ENCODE assay signal across 26 cellular contexts in genomic region chr13:78258304-78258703, GRCh38.
"Had no signal": no experiment of that assay in that cellular context is flagged by ENCODE, and none has a peak within 500 bp of the region (broad histone marks: within the 10 kb centered on the region; RNA-seq: fewer than 3 reads in every experiment).

No MANE protein-coding gene starts in this region.

- H3K27me3 ChIP-seq: ascending aorta, breast epithelium had no signal

- ATAC-seq: activated CD8-positive, alpha-beta memory T cell treated with anti-CD3 and anti-CD28 coated beads, Interleukin-2, amount 10 ng/mL, durations not matched to agents 7 days and 5 days; K562; Right ventricle myocardium inferior had no signal

- H3K27ac ChIP-seq: ascending aorta, breast epithelium, PC-9, RWPE1, VCaP had no signal

- H3K9me3 ChIP-seq: ascending aorta, breast epithelium had no signal

- H3K36me3 ChIP-seq: ascending aorta, breast epithelium had no signal

- H3K4me1 ChIP-seq: ascending aorta, breast epithelium had no signal

- H3K4me2 ChIP-seq: PC-9 had no signal

- DNase-seq: activated CD4-positive, alpha-beta memory T cell treated with anti-CD3 and anti-CD28 coated beads, Interleukin-2, amount 10 ng/mL, durations not matched to agents 7 days and 5 days; activated CD4-positive, alpha-beta T cell treated with anti-CD3 and anti-CD28 coated beads for 1 hour; activated CD4-positive, alpha-beta T cell treated with anti-CD3 and anti-CD28 coated beads for 48 hours; activated CD4-positive, CD25-positive, alpha-beta regulatory T cell; activated CD8-positive, alpha-beta memory T cell treated with anti-CD3 and anti-CD28 coated beads for 24 hours; activated CD8-positive, alpha-beta memory T cell treated with anti-CD3 and anti-CD28 coated beads, Interleukin-2, amount 10 ng/mL, durations not matched to agents 7 days and 5 days; activated CD8-positive, alpha-beta memory T cell treated with anti-CD3 and anti-CD28 coated beads, Interleukin-2, amount 50 U/mL, for 48 hours; activated gamma-delta T cell; activated naive CD4-positive, alpha-beta T cell treated with Interleukin-2 at 50 U/mL for 16 hours; activated naive CD8-positive, alpha-beta T cell treated with anti-CD3 and anti-CD28 coated beads, Interleukin-2, amount 10 ng/mL, durations not matched to agents 7 days and 5 days; amygdala; NCI-H1105; NCI-H1417 treated with DMSO at 0.1 percent for 48 hours; NCI-H187 treated with DMSO at 0.1 percent for 48 hours; NCI-H524 treated with DMSO at 0.1 percent for 48 hours; PC-9; SW 1271; T-helper 1 cell; T-helper 2 cell; T-helper 9 cell had no signal

- H3K4me3 ChIP-seq: ascending aorta, breast epithelium, K562, PC-9 had no signal
